ENCODE assay signal across 8 cellular contexts in the genomic region with DNA sequence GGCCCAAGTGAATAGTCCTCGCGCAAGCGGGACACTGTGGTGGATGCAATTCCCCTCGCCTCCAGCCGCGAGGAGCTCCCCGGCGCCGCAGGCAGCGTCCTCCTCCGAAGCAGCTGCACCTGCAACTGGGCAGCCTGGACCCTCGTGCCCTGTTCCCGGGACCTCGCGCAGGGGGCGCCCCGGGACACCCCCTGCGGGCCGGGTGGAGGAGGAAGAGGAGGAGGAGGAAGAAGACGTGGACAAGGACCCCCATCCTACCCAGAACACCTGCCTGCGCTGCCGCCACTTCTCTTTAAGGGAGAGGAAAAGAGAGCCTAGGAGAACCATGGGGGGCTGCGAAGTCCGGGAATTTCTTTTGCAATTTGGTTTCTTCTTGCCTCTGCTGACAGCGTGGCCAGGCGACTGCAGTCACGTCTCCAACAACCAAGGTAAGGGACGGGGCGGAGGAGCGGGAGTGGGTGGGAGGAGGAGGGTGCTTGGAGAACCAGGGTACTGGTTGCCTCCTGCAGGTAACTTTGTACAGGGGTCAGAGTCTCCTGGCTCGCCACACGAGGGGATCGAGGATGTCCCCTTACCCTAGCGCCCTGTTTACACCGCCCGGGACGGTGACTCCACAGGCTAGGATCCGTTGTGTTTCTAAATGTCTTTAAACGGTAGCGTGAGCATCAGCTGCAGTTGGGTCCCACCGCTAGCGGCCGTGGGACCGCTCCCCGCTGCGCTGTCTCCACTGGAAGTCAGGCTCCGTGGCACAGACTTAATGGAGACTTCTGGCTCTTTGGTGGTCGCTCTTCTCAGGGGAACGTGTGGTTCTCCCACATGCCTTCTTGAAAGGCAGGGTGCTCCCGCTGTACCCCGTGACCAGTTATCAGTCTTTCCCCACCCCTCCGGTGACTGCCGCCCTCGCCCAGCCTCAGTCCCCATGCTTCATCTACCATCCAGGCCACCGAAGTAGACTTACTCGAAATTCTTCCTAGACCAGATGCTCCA. TPM values are rescaled to one million over a fixed set of nuclear protein-coding genes. Genes with fewer than 3 reads are reported as not detected.
A peak's percentile ranks its signal among the peaks of the same experiment; 100 is the strongest.
DNase-seq lines count a peak whose midpoint lies in the region; FAIRE-seq and TF ChIP-seq lines count a peak whose summit lies in the region.

A gene (plus strand): TSS at position 14 of the 987 bp plus-strand sequence.

- H2AFZ ChIP-seq in astrocyte (ENCODE audit: low read depth, low read length) = peak within 1 kb of the TSS; percentile 99
- H2AFZ ChIP-seq in keratinocyte (ENCODE audit: control insufficient read depth, low read length) = peak within 1 kb of the TSS; percentile 77

- H3K9me1 ChIP-seq in keratinocyte (ENCODE audit: control insufficient read depth, extremely low read depth, insufficient read depth, low read length) = no peaks in the 10 kb centered on the region

- no peak for TF ChIP-seq CTCF in astrocyte (IDR thresholded peaks at IDR 0.05; ENCODE audit: insufficient read depth, low read depth, low read length)
- TF ChIP-seq CTCF in keratinocyte (optimal IDR thresholded peaks at IDR 0.05 in 1 of 3, IDR thresholded peaks at IDR 0.05 in 1 of 3, conservative IDR thresholded peaks at IDR 0.05 in 1 of 3; ENCODE audit: extremely low read depth in 1 of 3, insufficient read depth in 2 of 3, low read length in 3 of 3) = no peak

- no peaks in the 10 kb centered on the region for H3K9me3 Mint-ChIP-seq in activated naive CD4-positive, alpha-beta T cell treated with anti-CD3 and anti-CD28 coated beads for 36 hours
- no peaks in the 10 kb centered on the region for H3K9me3 Mint-ChIP-seq in astrocyte (ENCODE audit: unreplicated experiment)

- H3K79me2 ChIP-seq in astrocyte (ENCODE audit: insufficient read depth, low read length) (no peaks in the 10 kb centered on the region), keratinocyte (ENCODE audit: control insufficient read depth, insufficient read depth, low read length) (no peaks in the 10 kb centered on the region)

- peaks cover 10% of the 10 kb centered on the region for H3K4me1 Mint-ChIP-seq in activated naive CD4-positive, alpha-beta T cell treated with anti-CD3 and anti-CD28 coated beads for 36 hours (ENCODE audit: low read depth)
- peaks cover 3% of the 10 kb centered on the region for H3K4me1 Mint-ChIP-seq in astrocyte (ENCODE audit: low read depth, unreplicated experiment)

- peak within 1 kb of the TSS; percentile 90 for H3K4me2 ChIP-seq in astrocyte (ENCODE audit: low read length)
- peak within 1 kb of the TSS; percentile 88 for H3K4me2 ChIP-seq in keratinocyte (ENCODE audit: control insufficient read depth, extremely low read depth, insufficient read depth, low read depth, low read length)

- dilution Hi-C loops in keratinocyte (cut with MboI; ENCODE audit: extremely low pct_ligation_motif_present, low sequenced_read_pairs) = no loop called here

- H4K20me1 ChIP-seq in astrocyte (ENCODE audit: insufficient read depth, low read length) (no peaks in the 10 kb centered on the region), keratinocyte (ENCODE audit: control insufficient read depth, extremely low read depth, insufficient read depth, low read length) (no peaks in the 10 kb centered on the region)

- no peaks in the 10 kb centered on the region for H3K36me3 Mint-ChIP-seq in activated naive CD4-positive, alpha-beta T cell treated with anti-CD3 and anti-CD28 coated beads for 36 hours (ENCODE audit: low read depth)
- H3K36me3 Mint-ChIP-seq in astrocyte (ENCODE audit: low read depth, unreplicated experiment) = no peaks in the 10 kb centered on the region

- H3K4me3 ChIP-seq in astrocyte (ENCODE audit: insufficient read depth, low read depth, low read length) (peak within 1 kb of the TSS; percentile 54), keratinocyte (ENCODE audit: control insufficient read depth in 2 of 3, extremely low read depth in 1 of 3, insufficient read depth in 2 of 3, low read depth in 1 of 3, low read length in 3 of 3) (peak within 1 kb of the TSS; percentile 32 to 61 (median 47))

- peaks cover 12% of the 10 kb centered on the region for H3K27me3 ChIP-seq in astrocyte (ENCODE audit: insufficient read depth, low read length)
- peaks cover 33% of the 10 kb centered on the region for H3K27me3 ChIP-seq in keratinocyte (ENCODE audit: control insufficient read depth, extremely low read depth, insufficient read depth, low read length)

- no peaks in the 10 kb centered on the region for H3K36me3 ChIP-seq in astrocyte (ENCODE audit: insufficient read depth, low read length)
- no peaks in the 10 kb centered on the region for H3K36me3 ChIP-seq in keratinocyte (ENCODE audit: control insufficient read depth in 2 of 2, extremely low read depth in 1 of 2, insufficient read depth in 2 of 2, low read length in 2 of 2)

- peak within 1 kb of the TSS; percentile 52 for H3K9ac ChIP-seq in astrocyte (ENCODE audit: low read length)
- peak within 1 kb of the TSS; percentile 1 for H3K9ac ChIP-seq in keratinocyte (ENCODE audit: control insufficient read depth, extremely low read depth, insufficient read depth, low read length)

- no peaks in the 10 kb centered on the region for H3K9me3 ChIP-seq in astrocyte (ENCODE audit: insufficient read depth, low read depth, low read length)
- no peaks in the 10 kb centered on the region for H3K9me3 ChIP-seq in keratinocyte (ENCODE audit: control insufficient read depth, low read depth, low read length)

- H3K27ac Mint-ChIP-seq in activated naive CD4-positive, alpha-beta T cell treated with anti-CD3 and anti-CD28 coated beads for 36 hours = no peak within 1 kb of the TSS
- no peak within 1 kb of the TSS for H3K27ac Mint-ChIP-seq in astrocyte (ENCODE audit: unreplicated experiment)

- no peak within 1 kb of the TSS for H3K27ac ChIP-seq in astrocyte (ENCODE audit: low read depth, low read length)
- no peak within 1 kb of the TSS for H3K27ac ChIP-seq in keratinocyte (ENCODE audit: control insufficient read depth, insufficient read depth, low read length)
- peak within 1 kb of the TSS; percentile 19 for H3K27ac ChIP-seq in temporal lobe (ENCODE audit: low read depth, low read length)

- H3K27me3 Mint-ChIP-seq in activated naive CD4-positive, alpha-beta T cell treated with anti-CD3 and anti-CD28 coated beads for 36 hours (ENCODE audit: low read depth) = peaks cover 30% of the 10 kb centered on the region
- peaks cover 8% of the 10 kb centered on the region for H3K27me3 Mint-ChIP-seq in astrocyte (ENCODE audit: low read depth, unreplicated experiment)

- H3K4me1 ChIP-seq in astrocyte (ENCODE audit: insufficient read depth, low read length) = peaks cover 3% of the 10 kb centered on the region
- H3K4me1 ChIP-seq in keratinocyte (ENCODE audit: control insufficient read depth, extremely low read depth, insufficient read depth, low read length) = peaks cover 2% of the 10 kb centered on the region

- peak within 1 kb of the TSS; percentile 57 for H3K4me3 Mint-ChIP-seq in activated naive CD4-positive, alpha-beta T cell treated with anti-CD3 and anti-CD28 coated beads for 36 hours
- peak within 1 kb of the TSS; percentile 84 for H3K4me3 Mint-ChIP-seq in astrocyte (ENCODE audit: unreplicated experiment)

- CTCF ChIA-PET in activated naive CD4-positive, alpha-beta T cell treated with anti-CD3 and anti-CD28 coated beads for 36 hours (lab: Charles Lee) = no interaction called here

- FAIRE-seq in astrocyte (lab: Jason Lieb, UNC) (no peak), keratinocyte (lab: Jason Lieb, UNC) (no peak)

- intact Hi-C loops in activated naive CD4-positive, alpha-beta T cell treated with anti-CD3 and anti-CD28 coated beads for 36 hours (cut with micrococcal nuclease) = loop anchor here (5.0 kb wide), 2 partner anchors 483 to 1953 kb away; no protein-coding TSS in a partner anchor

- no peak for DNase-seq in activated naive CD4-positive, alpha-beta T cell treated with anti-CD3 and anti-CD28 coated beads for 36 hours
- no peak for DNase-seq in activated naive CD4-positive, alpha-beta T cell treated with Interleukin-2 at 50 U/mL for 16 hours
- no peak for DNase-seq in astrocyte (ENCODE audit: low read depth)
- no peak for DNase-seq in keratinocyte (ENCODE audit: low read depth, low spot score)
- no peak for DNase-seq in NCI-H2081 treated with DMSO at 0.1 percent for 48 hours (lab: John Stamatoyannopoulos, UW)
- no peak for DNase-seq in DMS114 treated with DMSO at 0.1 percent for 48 hours (lab: John Stamatoyannopoulos, UW; ENCODE audit: unreplicated experiment)
- DNase-seq in NCI-H1092 (lab: John Stamatoyannopoulos, UW) = no peak

RNA-seq across cellular contexts. Expression of the gene that starts here (rescaled TPM):
- not detected for total RNA-seq in activated naive CD4-positive, alpha-beta T cell treated with anti-CD3 and anti-CD28 coated beads for 36 hours
- total RNA-seq in astrocyte (0.99 and 1.7 TPM in 2 replicates), temporal lobe (51.1 TPM)
- not detected in 3 replicates for polyA plus RNA-seq in keratinocyte
- not detected for polyA plus RNA-seq in keratinocyte (2011; ENCODE audit: low read depth)
- not detected in 2 replicates for polyA plus RNA-seq in keratinocyte (2011; cell fraction: cytosol; rRNA removed)
- polyA plus RNA-seq in keratinocyte (2011; cell fraction: nucleus; rRNA removed) = not detected in 2 replicates
- polyA plus RNA-seq in keratinocyte (2012; ENCODE audit: low replicate concordance) = not detected in 2 replicates
- polyA minus RNA-seq in keratinocyte = not detected in 3 replicates
- polyA minus RNA-seq in keratinocyte (2011; cell fraction: cytosol; rRNA and poly(A)+ RNA removed) = not detected
- polyA minus RNA-seq in keratinocyte (2011; cell fraction: nucleus; rRNA and poly(A)+ RNA removed) = not detected in 2 replicates

Comparison
In these comparisons a context has a peak if more than half of its experiments do, and no peak if none do; other contexts are left out.
1. RNA of the gene that starts here (total RNA-seq): 51.1 TPM in temporal lobe (single experiment); 0.99 to 1.7 TPM in astrocyte and not detected in activated naive CD4-positive, alpha-beta T cell treated with anti-CD3 and anti-CD28 coated beads for 36 hours; every median in the first group is over 10 times any median in the second.